ENCODE assay signal across 1 cellular context in the genomic region with DNA sequence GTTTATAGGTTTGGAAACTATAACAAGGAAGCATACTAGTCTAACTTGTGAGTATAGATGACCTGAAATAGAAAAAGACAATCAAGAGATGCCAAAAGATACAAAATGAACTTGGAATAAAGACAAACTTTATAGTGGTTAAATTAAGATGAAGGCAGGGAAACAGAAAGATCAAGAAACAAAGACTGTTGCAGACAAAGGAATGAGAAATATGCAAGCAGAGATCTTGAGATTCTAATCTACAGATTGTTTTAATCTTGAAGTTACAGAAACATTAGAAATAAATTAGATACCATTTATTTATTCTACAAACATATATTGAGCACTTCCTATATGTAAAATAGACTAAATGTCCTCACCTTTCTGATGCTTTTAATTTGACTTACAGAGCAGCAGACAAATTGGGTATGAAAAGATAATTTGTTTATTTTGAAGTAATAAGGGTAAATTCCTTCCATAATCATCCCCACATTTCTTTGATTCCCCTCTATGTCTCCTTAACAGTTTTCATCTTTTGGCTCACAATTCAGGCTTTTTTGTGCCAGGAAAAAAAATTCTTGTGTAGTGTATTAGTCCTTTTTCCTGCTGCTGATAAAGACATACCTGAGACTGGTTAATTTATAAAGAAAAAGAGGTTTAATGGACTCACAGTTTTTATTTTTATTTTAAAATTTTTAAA.
TF ChIP-seq lines count a peak whose summit lies in the region.

No MANE protein-coding gene starts in this region.

TF ChIP-seq in SK-N-SH, 30 proteins besides CTCF, POLR2A, EP300 and RAD21 (continued from another document):
- no peak for TF ChIP-seq USF1 (IDR thresholded peaks at IDR 0.05; ENCODE audit: borderline replicate concordance, low read depth)
- no peak for TF ChIP-seq SMC3 (IDR thresholded peaks at IDR 0.05; ENCODE audit: low read depth, low read length)
- no peak for TF ChIP-seq EZH2phosphoT487 (IDR thresholded peaks at IDR 0.05; ENCODE audit: borderline replicate concordance, low read depth)
- no peak for TF ChIP-seq GABPA (IDR thresholded peaks at IDR 0.05; ENCODE audit: low read depth)
- TF ChIP-seq, protein P1, sequence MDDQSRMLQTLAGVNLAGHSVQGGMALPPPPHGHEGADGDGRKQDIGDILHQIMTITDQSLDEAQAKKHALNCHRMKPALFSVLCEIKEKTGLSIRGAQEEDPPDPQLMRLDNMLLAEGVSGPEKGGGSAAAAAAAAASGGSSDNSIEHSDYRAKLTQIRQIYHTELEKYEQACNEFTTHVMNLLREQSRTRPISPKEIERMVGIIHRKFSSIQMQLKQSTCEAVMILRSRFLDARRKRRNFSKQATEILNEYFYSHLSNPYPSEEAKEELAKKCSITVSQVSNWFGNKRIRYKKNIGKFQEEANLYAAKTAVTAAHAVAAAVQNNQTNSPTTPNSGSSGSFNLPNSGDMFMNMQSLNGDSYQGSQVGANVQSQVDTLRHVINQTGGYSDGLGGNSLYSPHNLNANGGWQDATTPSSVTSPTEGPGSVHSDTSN (IDR thresholded peaks at IDR 0.05) = peak; percentile 45
- peak; percentile 48; the same call in 1 of the 2 replicates for TF ChIP-seq FOXM1 (IDR thresholded peaks at IDR 0.05; ENCODE audit: low read depth)
- no peak for TF ChIP-seq USF2 (IDR thresholded peaks at IDR 0.05; ENCODE audit: borderline replicate concordance, low read depth, low read length)
- peak; percentile 44; the same call in 1 of the 2 replicates for TF ChIP-seq JUND (IDR thresholded peaks at IDR 0.05)
- TF ChIP-seq SIN3A (IDR thresholded peaks at IDR 0.05; ENCODE audit: borderline replicate concordance, low read depth, low read length) = no peak
- no peak for TF ChIP-seq ELF1 (IDR thresholded peaks at IDR 0.05)
- TF ChIP-seq YY1 (IDR thresholded peaks at IDR 0.05; ENCODE audit: low read depth) = no peak
- peak; percentile 84; the same call in 1 of the 2 replicates for TF ChIP-seq TEAD4 (IDR thresholded peaks at IDR 0.05; ENCODE audit: borderline replicate concordance, insufficient read depth)
- TF ChIP-seq MEF2A (IDR thresholded peaks at IDR 0.05; ENCODE audit: borderline replicate concordance, low read depth) = peak; percentile 22; the same call in 1 of the 2 replicates
- TF ChIP-seq, protein P2, sequence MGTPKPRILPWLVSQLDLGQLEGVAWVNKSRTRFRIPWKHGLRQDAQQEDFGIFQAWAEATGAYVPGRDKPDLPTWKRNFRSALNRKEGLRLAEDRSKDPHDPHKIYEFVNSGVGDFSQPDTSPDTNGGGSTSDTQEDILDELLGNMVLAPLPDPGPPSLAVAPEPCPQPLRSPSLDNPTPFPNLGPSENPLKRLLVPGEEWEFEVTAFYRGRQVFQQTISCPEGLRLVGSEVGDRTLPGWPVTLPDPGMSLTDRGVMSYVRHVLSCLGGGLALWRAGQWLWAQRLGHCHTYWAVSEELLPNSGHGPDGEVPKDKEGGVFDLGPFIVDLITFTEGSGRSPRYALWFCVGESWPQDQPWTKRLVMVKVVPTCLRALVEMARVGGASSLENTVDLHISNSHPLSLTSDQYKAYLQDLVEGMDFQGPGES (IDR thresholded peaks at IDR 0.05; ENCODE audit: low read depth, low read length) = no peak
- no peak for TF ChIP-seq NRF1 (IDR thresholded peaks at IDR 0.05; ENCODE audit: low read depth, low read length)
- TF ChIP-seq CHD2 (IDR thresholded peaks at IDR 0.05; ENCODE audit: low read length, partially characterized antibody) = no peak
- TF ChIP-seq FOXJ3 (CRISPR knock-in tag; IDR thresholded peaks at IDR 0.05) = no peak
- TF ChIP-seq TAF1 (IDR thresholded peaks at IDR 0.05; ENCODE audit: borderline replicate concordance, low read depth, low read length) = no peak
- TF ChIP-seq, protein P3, sequence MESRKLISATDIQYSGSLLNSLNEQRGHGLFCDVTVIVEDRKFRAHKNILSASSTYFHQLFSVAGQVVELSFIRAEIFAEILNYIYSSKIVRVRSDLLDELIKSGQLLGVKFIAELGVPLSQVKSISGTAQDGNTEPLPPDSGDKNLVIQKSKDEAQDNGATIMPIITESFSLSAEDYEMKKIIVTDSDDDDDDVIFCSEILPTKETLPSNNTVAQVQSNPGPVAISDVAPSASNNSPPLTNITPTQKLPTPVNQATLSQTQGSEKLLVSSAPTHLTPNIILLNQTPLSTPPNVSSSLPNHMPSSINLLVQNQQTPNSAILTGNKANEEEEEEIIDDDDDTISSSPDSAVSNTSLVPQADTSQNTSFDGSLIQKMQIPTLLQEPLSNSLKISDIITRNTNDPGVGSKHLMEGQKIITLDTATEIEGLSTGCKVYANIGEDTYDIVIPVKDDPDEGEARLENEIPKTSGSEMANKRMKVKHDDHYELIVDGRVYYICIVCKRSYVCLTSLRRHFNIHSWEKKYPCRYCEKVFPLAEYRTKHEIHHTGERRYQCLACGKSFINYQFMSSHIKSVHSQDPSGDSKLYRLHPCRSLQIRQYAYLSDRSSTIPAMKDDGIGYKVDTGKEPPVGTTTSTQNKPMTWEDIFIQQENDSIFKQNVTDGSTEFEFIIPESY (IDR thresholded peaks at IDR 0.05; ENCODE audit: borderline replicate concordance, low read depth) = no peak
- TF ChIP-seq NFIC (IDR thresholded peaks at IDR 0.05; ENCODE audit: borderline replicate concordance) = peak; percentile 70
- no peak for TF ChIP-seq FOSL2 (IDR thresholded peaks at IDR 0.05; ENCODE audit: borderline replicate concordance, low read depth)
- peak; percentile 55; the same call in 1 of the 2 replicates for TF ChIP-seq POLR2AphosphoS5 (IDR thresholded peaks at IDR 0.05; ENCODE audit: low read depth, low read length)
- no peak for TF ChIP-seq RXRA (IDR thresholded peaks at IDR 0.05; ENCODE audit: borderline replicate concordance, low read depth)
- TF ChIP-seq RFX5 (IDR thresholded peaks at IDR 0.05; ENCODE audit: low read length) = no peak
- TF ChIP-seq GATA2 (CRISPR knock-in tag; IDR thresholded peaks at IDR 0.05) = no peak
- peak; percentile 92 for TF ChIP-seq TCF12 (IDR thresholded peaks at IDR 0.05)
- TF ChIP-seq MXI1 (IDR thresholded peaks at IDR 0.05; ENCODE audit: low read depth, low read length) = no peak
- no peak for TF ChIP-seq RCOR1 (IDR thresholded peaks at IDR 0.05; ENCODE audit: low read length)
- TF ChIP-seq, protein P4, sequence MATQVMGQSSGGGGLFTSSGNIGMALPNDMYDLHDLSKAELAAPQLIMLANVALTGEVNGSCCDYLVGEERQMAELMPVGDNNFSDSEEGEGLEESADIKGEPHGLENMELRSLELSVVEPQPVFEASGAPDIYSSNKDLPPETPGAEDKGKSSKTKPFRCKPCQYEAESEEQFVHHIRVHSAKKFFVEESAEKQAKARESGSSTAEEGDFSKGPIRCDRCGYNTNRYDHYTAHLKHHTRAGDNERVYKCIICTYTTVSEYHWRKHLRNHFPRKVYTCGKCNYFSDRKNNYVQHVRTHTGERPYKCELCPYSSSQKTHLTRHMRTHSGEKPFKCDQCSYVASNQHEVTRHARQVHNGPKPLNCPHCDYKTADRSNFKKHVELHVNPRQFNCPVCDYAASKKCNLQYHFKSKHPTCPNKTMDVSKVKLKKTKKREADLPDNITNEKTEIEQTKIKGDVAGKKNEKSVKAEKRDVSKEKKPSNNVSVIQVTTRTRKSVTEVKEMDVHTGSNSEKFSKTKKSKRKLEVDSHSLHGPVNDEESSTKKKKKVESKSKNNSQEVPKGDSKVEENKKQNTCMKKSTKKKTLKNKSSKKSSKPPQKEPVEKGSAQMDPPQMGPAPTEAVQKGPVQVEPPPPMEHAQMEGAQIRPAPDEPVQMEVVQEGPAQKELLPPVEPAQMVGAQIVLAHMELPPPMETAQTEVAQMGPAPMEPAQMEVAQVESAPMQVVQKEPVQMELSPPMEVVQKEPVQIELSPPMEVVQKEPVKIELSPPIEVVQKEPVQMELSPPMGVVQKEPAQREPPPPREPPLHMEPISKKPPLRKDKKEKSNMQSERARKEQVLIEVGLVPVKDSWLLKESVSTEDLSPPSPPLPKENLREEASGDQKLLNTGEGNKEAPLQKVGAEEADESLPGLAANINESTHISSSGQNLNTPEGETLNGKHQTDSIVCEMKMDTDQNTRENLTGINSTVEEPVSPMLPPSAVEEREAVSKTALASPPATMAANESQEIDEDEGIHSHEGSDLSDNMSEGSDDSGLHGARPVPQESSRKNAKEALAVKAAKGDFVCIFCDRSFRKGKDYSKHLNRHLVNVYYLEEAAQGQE (IDR thresholded peaks at IDR 0.05; ENCODE audit: low read depth, low read length) = no peak
